Comparison of ENCODE assay signal across 9 cellular contexts in the genomic region with DNA sequence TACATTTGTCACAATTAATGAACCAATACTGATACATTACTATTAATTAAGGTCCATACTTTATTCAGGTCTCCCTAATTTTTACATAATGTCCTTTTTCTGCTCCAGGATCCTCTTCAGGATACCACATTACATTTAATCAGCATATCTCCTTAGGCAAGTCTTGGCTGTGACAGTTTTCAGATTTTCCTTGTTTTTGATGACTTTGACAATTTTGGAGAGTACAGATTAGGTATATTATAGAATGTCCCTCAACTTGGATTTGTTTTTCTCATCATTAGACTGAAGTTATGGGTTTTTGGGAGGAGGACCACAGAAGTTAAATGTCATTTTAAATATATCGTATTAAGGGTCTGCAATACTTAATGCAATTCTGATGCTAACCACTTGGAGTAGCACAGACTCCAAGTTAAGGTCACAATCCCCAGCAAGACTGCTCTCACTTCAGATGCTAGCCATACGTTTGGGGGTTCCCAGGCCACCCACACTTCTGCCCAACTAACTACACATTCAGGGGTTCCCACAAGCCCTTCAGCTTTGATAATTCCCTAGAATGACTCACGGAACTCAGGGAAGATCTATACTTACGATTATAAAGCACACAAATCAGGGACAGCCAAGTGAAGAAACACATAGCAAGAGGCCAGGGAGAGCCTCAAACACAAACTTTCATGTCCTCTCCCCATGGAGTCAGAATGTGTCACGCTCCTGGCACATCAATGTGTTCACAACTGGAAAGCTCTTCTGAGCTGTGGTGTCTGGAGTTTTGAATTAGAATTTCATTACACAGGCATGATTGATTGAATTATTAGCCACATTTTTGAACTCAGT. TPM values are rescaled to one million over a fixed set of nuclear protein-coding genes. Genes with fewer than 3 reads are reported as not detected.
DNase-seq lines count a peak whose midpoint lies in the region; ATAC-seq, FAIRE-seq and TF ChIP-seq lines count a peak whose summit lies in the region.
"Had no signal": no experiment of that assay in that cellular context is flagged by ENCODE, and none has a peak within 500 bp of the region (broad histone marks: within the 10 kb centered on the region; RNA-seq: fewer than 3 reads in every experiment).

No MANE protein-coding gene starts in this region.

- TF ChIP-seq POLR2A in GM12892 (IDR thresholded peaks at IDR 0.05; ENCODE audit: low read depth, low read length), result no peak

- no peaks in the 10 kb centered on the region for H3K36me3 Mint-ChIP-seq in chondrocyte (ENCODE audit: low read depth)
- no peaks in the 10 kb centered on the region for H3K36me3 Mint-ChIP-seq in neural crest cell (ENCODE audit: low read depth)

- H3K4me3 Mint-ChIP-seq in chondrocyte (ENCODE audit: unreplicated experiment) (no peak overlapping the region), neural crest cell (no peak overlapping the region)

- FAIRE-seq in GM12892 (lab: Jason Lieb, UNC), result no peak

- H3K4me1 Mint-ChIP-seq in chondrocyte (ENCODE audit: low read depth) (no peaks in the 10 kb centered on the region), neural crest cell (peaks cover 8% of the 10 kb centered on the region)

- TF ChIP-seq CTCF in chondrocyte (IDR thresholded peaks at IDR 0.05), result peak; percentile 63
- TF ChIP-seq CTCF in neural crest cell (conservative IDR thresholded peaks at IDR 0.05), result peak; percentile 41

- DNase-seq in chondrocyte (ENCODE audit: low spot score) (no peak), neural crest cell (ENCODE audit: low read depth, low spot score) (no peak), NCI-H2107 (lab: John Stamatoyannopoulos, UW) (no peak), NCI-H2081 (lab: John Stamatoyannopoulos, UW) (no peak), GM12892 (ENCODE audit: insufficient read length) (no peak)

- H3K9me3 Mint-ChIP-seq in chondrocyte (ENCODE audit: low read depth), result peaks cover 10% of the 10 kb centered on the region
- H3K9me3 Mint-ChIP-seq in neural crest cell, result peaks cover 4% of the 10 kb centered on the region

- H3K27me3 Mint-ChIP-seq in chondrocyte (ENCODE audit: low read depth) (peaks cover 5% of the 10 kb centered on the region), neural crest cell (ENCODE audit: low read depth) (peaks cover 7% of the 10 kb centered on the region)

- no peak overlapping the region for H3K27ac Mint-ChIP-seq in chondrocyte (ENCODE audit: unreplicated experiment)
- H3K27ac Mint-ChIP-seq in neural crest cell (ENCODE audit: unreplicated experiment), result no peak overlapping the region

- ATAC-seq in GM18511 (IDR thresholded peaks at IDR 0.05; ENCODE audit: unreplicated experiment) (peak; percentile 81), HG03442 (IDR thresholded peaks at IDR 0.05; ENCODE audit: unreplicated experiment) (peak; percentile 73)

RNA-seq across cellular contexts. Expression of a gene that starts 17.0 kb away (rescaled TPM):
- 9.3 to 13.9 TPM (median 9.8 TPM) in 3 replicates for total RNA-seq in chondrocyte
- 13.2 and 13.8 TPM in 2 replicates for total RNA-seq in neural crest cell
- polyA plus RNA-seq in GM12892 (2012; ENCODE audit: missing spikeins), result 9.9 TPM

RNA-seq across cellular contexts. Expression of a gene that starts 56.3 kb away (rescaled TPM):
- total RNA-seq in chondrocyte (not detected in 3 replicates), neural crest cell (not detected in 2 replicates)
- polyA plus RNA-seq in GM12892 (2012; ENCODE audit: missing spikeins), result not detected
- total RNA-seq: fibroblast of lung, right atrium auricular region had no signal
- polyA plus RNA-seq: fibroblast of lung had no signal
